7 cellular contexts compared by ENCODE assay signal in genomic region chr9:124599121-124599795, GRCh38.
"Had no signal": no experiment of that assay in that cellular context is flagged by ENCODE, and none has a peak within 500 bp of the region (broad histone marks: within the 10 kb centered on the region; RNA-seq: fewer than 3 reads in every experiment).

No MANE protein-coding gene starts in this region.

- FAIRE-seq: HTR-8/SVneo, K562 had no signal

- DNase-seq: GOT3, IMR-90, KG1 had no signal

- ATAC-seq: HCT116, K562 had no signal

- H3K9me3 ChIP-seq: HAP-1 had no signal

- H3K36me3 ChIP-seq: HAP-1 had no signal

- H3K4me3 ChIP-seq: HAP-1, K562 had no signal
